ENCODE assay signal across 8 cellular contexts in genomic region chr19:36213793-36214387, GRCh38. TPM values are rescaled to one million over a fixed set of nuclear protein-coding genes. Genes with fewer than 3 reads are reported as not detected.
DNase-seq lines count a peak whose midpoint lies in the region; ATAC-seq, FAIRE-seq and TF ChIP-seq lines count a peak whose summit lies in the region.

No MANE protein-coding gene starts in this region.

- H3K4me3 Mint-ChIP-seq in type B pancreatic cell = no peak overlapping the region

- no peak overlapping the region for H3K27ac Mint-ChIP-seq in type B pancreatic cell

- H3K27ac ChIP-seq in BLaER1 = peak overlapping the region; percentile 99

- H3K4me2 ChIP-seq in BLaER1 = peak overlapping the region; percentile 94

- no peak for DNase-seq in HFF-Myc (ENCODE audit: extremely low read depth, low read depth)
- no peak for DNase-seq in bronchial epithelial cell (ENCODE audit: low read depth)
- no peak for DNase-seq in retina
- no peak for DNase-seq in NK-92 (lab: John Stamatoyannopoulos, UW; ENCODE audit: unreplicated experiment)
- DNase-seq in type B pancreatic cell (ENCODE audit: extremely low spot score, unreplicated experiment) = no peak

- H3K9me3 ChIP-seq in BLaER1 (no peaks in the 10 kb centered on the region; the same call in 1 of the 2 replicates), mononuclear cell (ENCODE audit: low read depth, low read length) (no peaks in the 10 kb centered on the region)

- peaks cover 34% of the 10 kb centered on the region for H4K20me1 ChIP-seq in BLaER1

- H3K36me3 Mint-ChIP-seq in type B pancreatic cell = peaks cover 5% of the 10 kb centered on the region

- H3K4me3 ChIP-seq in BLaER1 = peak overlapping the region; percentile 81
- H3K4me3 ChIP-seq in HFF-Myc (replicated peaks; ENCODE audit: low read depth, low read length) = peak overlapping the region; percentile 71
- H3K4me3 ChIP-seq in bronchial epithelial cell (ENCODE audit: low read depth, low read length) = peak overlapping the region; percentile 49
- H3K4me3 ChIP-seq in mononuclear cell (ENCODE audit: low read length) = peak overlapping the region; percentile 97

- H3K4me1 Mint-ChIP-seq in type B pancreatic cell (ENCODE audit: unreplicated experiment) = peaks cover 4% of the 10 kb centered on the region

- H3K36me3 ChIP-seq in BLaER1 (peaks cover 23% of the 10 kb centered on the region), bronchial epithelial cell (ENCODE audit: control insufficient read depth, insufficient read depth, low read length) (no peaks in the 10 kb centered on the region)

- H3K9me3 Mint-ChIP-seq in type B pancreatic cell = no peaks in the 10 kb centered on the region

- no peaks in the 10 kb centered on the region for H3K27me3 ChIP-seq in BLaER1
- H3K27me3 ChIP-seq in bronchial epithelial cell (ENCODE audit: control insufficient read depth, insufficient read depth, low read length) = no peaks in the 10 kb centered on the region
- H3K27me3 ChIP-seq in mononuclear cell (ENCODE audit: insufficient read depth, low read length) = no peaks in the 10 kb centered on the region

- H3K9ac ChIP-seq in BLaER1 = peak overlapping the region; percentile 98

- TF ChIP-seq CTCF in HFF-Myc (IDR thresholded peaks at IDR 0.05; ENCODE audit: low read depth, low read length, missing control alignments) (no peak), bronchial epithelial cell (IDR thresholded peaks at IDR 0.05; ENCODE audit: insufficient read depth, low read length, severe bottlenecking) (no peak), type B pancreatic cell (conservative IDR thresholded peaks at IDR 0.05) (no peak)

- peak; percentile 66 for FAIRE-seq in bronchial epithelial cell (lab: Jason Lieb, UNC)

- H3K4me1 ChIP-seq in BLaER1 (peaks cover 41% of the 10 kb centered on the region), mononuclear cell (ENCODE audit: insufficient read depth, low read length) (peaks cover 13% of the 10 kb centered on the region)

- H3K27me3 Mint-ChIP-seq in type B pancreatic cell = no peaks in the 10 kb centered on the region

- no peak for ATAC-seq in HG03521 (IDR thresholded peaks at IDR 0.05; ENCODE audit: unreplicated experiment)

RNA-seq across cellular contexts. Expression of gene ZNF565, which starts 0.6 kb away (rescaled TPM):
- total RNA-seq in bronchial epithelial cell (6.1 and 8.2 TPM in 2 replicates), mononuclear cell (5.1 TPM), type B pancreatic cell (ENCODE audit: low replicate concordance) (5.6 and 6.8 TPM in 2 replicates)

RNA-seq across cellular contexts. Expression of gene ZNF146, which starts 1.0 kb away (rescaled TPM):
- 139 and 161 TPM in 2 replicates for total RNA-seq in bronchial epithelial cell
- 28.7 TPM for total RNA-seq in mononuclear cell
- 92.6 and 110 TPM in 2 replicates for total RNA-seq in type B pancreatic cell (ENCODE audit: low replicate concordance)
